ENCODE assay signal across 1 cellular context in genomic region chr4:6472387-6473263, GRCh38.
TF ChIP-seq lines count a peak whose summit lies in the region.

Gene PPP2R2C, minus strand, starts transcription at chr4:6472614. Its CDS starts 385 bp downstream, at chr4:6472229.

TF ChIP-seq in SK-N-SH treated with all-trans-retinoic acid at 6 μM for 48 hours, 23 proteins besides CTCF, POLR2A, EP300 and RAD21 (continued from another document):
- TF ChIP-seq TSHZ2 (CRISPR knock-in tag; IDR thresholded peaks at IDR 0.05) (no peak), ESRRG (CRISPR knock-in tag; IDR thresholded peaks at IDR 0.05) (no peak), ARNTL (CRISPR knock-in tag; IDR thresholded peaks at IDR 0.05; ENCODE audit: borderline replicate concordance, low read depth) (no peak), TCF4 (CRISPR knock-in tag; IDR thresholded peaks at IDR 0.05; ENCODE audit: borderline replicate concordance) (no peak), BACH2 (CRISPR knock-in tag; IDR thresholded peaks at IDR 0.05; ENCODE audit: borderline replicate concordance) (no peak), CSDC2 (CRISPR knock-in tag; IDR thresholded peaks at IDR 0.05) (no peak)
